Comparison of ENCODE assay signal across 16 cellular contexts in the genomic region with DNA sequence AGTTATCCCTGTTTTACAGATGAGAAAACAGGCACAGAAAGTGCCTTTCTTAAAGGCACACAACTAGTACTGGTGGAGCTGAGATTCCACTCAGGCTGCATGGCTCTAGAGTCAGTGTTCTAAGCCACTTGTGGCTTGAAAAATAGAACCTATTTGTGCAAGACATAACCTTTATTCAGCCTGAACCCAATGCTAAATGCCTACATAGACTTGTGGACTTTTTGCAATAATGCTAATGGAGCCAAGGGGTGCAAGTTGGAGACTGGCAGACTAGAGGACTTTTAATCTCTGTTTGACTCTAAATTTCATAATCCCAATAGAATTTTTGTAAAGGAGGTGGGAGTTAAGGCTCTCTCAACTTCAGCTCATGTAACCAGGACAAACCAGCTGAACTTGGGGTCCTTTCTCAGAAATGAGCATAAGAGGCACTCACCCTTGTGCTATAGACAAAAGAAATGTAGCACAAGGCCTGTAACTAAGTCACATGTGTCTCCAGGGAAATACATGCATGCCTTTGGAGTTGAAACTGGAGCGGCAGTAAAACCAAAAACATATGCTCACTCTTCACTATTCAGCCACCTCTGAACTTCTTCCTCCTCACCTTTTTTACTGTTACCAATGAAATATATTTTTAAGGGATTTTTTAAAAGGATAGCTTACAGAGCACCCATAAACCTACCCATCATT.
"Had no signal": no experiment of that assay in that cellular context is flagged by ENCODE, and none has a peak within 500 bp of the region (broad histone marks: within the 10 kb centered on the region; RNA-seq: fewer than 3 reads in every experiment).

No MANE protein-coding gene starts in this region.

- H3K36me3 Mint-ChIP-seq: activated naive CD4-positive, alpha-beta T cell treated with anti-CD3 and anti-CD28 coated beads, Interleukin-2, amount 10 ng/mL, durations not matched to agents 7 days and 5 days had no signal

- H3K4me3 ChIP-seq: thyroid gland had no signal

- H3K27ac ChIP-seq: brain microvascular endothelial cell, thyroid gland had no signal

- H3K27me3 Mint-ChIP-seq: activated naive CD8-positive, alpha-beta T cell treated with anti-CD3 and anti-CD28 coated beads, Interleukin-2, amount 50 U/mL, for 24 hours had no signal

- H3K27me3 ChIP-seq: brain microvascular endothelial cell, thyroid gland had no signal

- H3K9me3 ChIP-seq: thyroid gland had no signal

- H3K36me3 ChIP-seq: brain microvascular endothelial cell, thyroid gland had no signal

- ATAC-seq: activated CD8-positive, alpha-beta T cell treated with anti-CD3 and anti-CD28 coated beads, Interleukin-2, amount 10 ng/mL, durations not matched to agents 7 days and 5 days; activated naive CD8-positive, alpha-beta T cell treated with anti-CD3 and anti-CD28 coated beads, Interleukin-2, amount 50 U/mL, for 24 hours; naive thymus-derived CD4-positive, alpha-beta T cell; stimulated activated naive B cell treated with anti-CD40 and anti-IgM and Interleukin-4, amounts not matched to agents 10 μg/mL and 1 μg/mL and 100 μg/mL, for 72 hours had no signal

- H3K4me1 Mint-ChIP-seq: activated CD4-positive, alpha-beta T cell treated with anti-CD3 and anti-CD28 coated beads, Interleukin-2, amount 10 ng/mL, durations not matched to agents 7 days and 5 days; activated naive CD4-positive, alpha-beta T cell treated with anti-CD3 and anti-CD28 coated beads, Interleukin-2, amount 10 ng/mL, durations not matched to agents 7 days and 5 days; activated naive CD8-positive, alpha-beta T cell treated with anti-CD3 and anti-CD28 coated beads, Interleukin-2, amount 50 U/mL, for 24 hours; immature natural killer cell; naive thymus-derived CD4-positive, alpha-beta T cell; stimulated activated naive B cell treated with anti-CD40 and anti-IgM and Interleukin-4, amounts not matched to agents 10 μg/mL and 1 μg/mL and 100 μg/mL, for 72 hours had no signal

- H3K27ac Mint-ChIP-seq: activated CD4-positive, alpha-beta T cell treated with anti-CD3 and anti-CD28 coated beads, Interleukin-2, amount 10 ng/mL, durations not matched to agents 7 days and 5 days; activated CD8-positive, alpha-beta T cell treated with anti-CD3 and anti-CD28 coated beads, Interleukin-2, amount 10 ng/mL, durations not matched to agents 7 days and 5 days; activated naive CD4-positive, alpha-beta T cell treated with anti-CD3 and anti-CD28 coated beads, Interleukin-2, amount 10 ng/mL, durations not matched to agents 7 days and 5 days; activated naive CD8-positive, alpha-beta T cell treated with anti-CD3 and anti-CD28 coated beads, Interleukin-2, amount 50 U/mL, for 24 hours; immature natural killer cell; naive thymus-derived CD4-positive, alpha-beta T cell; stimulated activated naive B cell treated with anti-CD40 and anti-IgM and Interleukin-4, amounts not matched to agents 10 μg/mL and 1 μg/mL and 100 μg/mL, for 72 hours; T-helper 1 cell treated with Interleukin-12 subunit alpha and Interleukin-12 subunit beta and Interleukin-4 antibody, amounts not matched to agents 30 μg/mL and 1 μg/mL, for 36 hours had no signal

- H3K4me3 Mint-ChIP-seq: activated CD4-positive, alpha-beta T cell treated with anti-CD3 and anti-CD28 coated beads, Interleukin-2, amount 10 ng/mL, durations not matched to agents 7 days and 5 days; activated CD8-positive, alpha-beta T cell treated with anti-CD3 and anti-CD28 coated beads, Interleukin-2, amount 10 ng/mL, durations not matched to agents 7 days and 5 days; activated naive CD4-positive, alpha-beta T cell treated with anti-CD3 and anti-CD28 coated beads, Interleukin-2, amount 10 ng/mL, durations not matched to agents 7 days and 5 days; activated naive CD8-positive, alpha-beta T cell treated with anti-CD3 and anti-CD28 coated beads, Interleukin-2, amount 50 U/mL, for 24 hours; immature natural killer cell; naive thymus-derived CD4-positive, alpha-beta T cell; stimulated activated naive B cell treated with anti-CD40 and anti-IgM and Interleukin-4, amounts not matched to agents 10 μg/mL and 1 μg/mL and 100 μg/mL, for 72 hours; T-helper 1 cell treated with Interleukin-12 subunit alpha and Interleukin-12 subunit beta and Interleukin-4 antibody, amounts not matched to agents 30 μg/mL and 1 μg/mL, for 36 hours had no signal

- DNase-seq: activated CD4-positive, alpha-beta T cell treated with anti-CD3 and anti-CD28 coated beads, Interleukin-2, amount 10 ng/mL, durations not matched to agents 7 days and 5 days; activated CD8-positive, alpha-beta T cell treated with anti-CD3 and anti-CD28 coated beads, Interleukin-2, amount 10 ng/mL, durations not matched to agents 7 days and 5 days; activated effector memory CD4-positive, alpha-beta T cell treated with Interleukin-2 at 50 U/mL for 16 hours; activated naive CD4-positive, alpha-beta T cell treated with anti-CD3 and anti-CD28 coated beads, Interleukin-2, amount 10 ng/mL, durations not matched to agents 7 days and 5 days; activated naive CD8-positive, alpha-beta T cell treated with anti-CD3 and anti-CD28 coated beads, Interleukin-2, amount 50 U/mL, for 24 hours; activated T-cell treated with anti-CD3 and anti-CD28 coated beads, Interleukin-2, amount 50 U/mL, for 48 hours; aorta; brain microvascular endothelial cell; central memory CD4-positive, alpha-beta T cell; cortex of kidney; immature natural killer cell; mesenchymal stem cell; naive thymus-derived CD4-positive, alpha-beta T cell; stimulated activated naive B cell treated with anti-CD40 and anti-IgM and Interleukin-4, amounts not matched to agents 10 μg/mL and 1 μg/mL and 100 μg/mL, for 72 hours; thyroid gland had no signal

- H3K4me1 ChIP-seq: thyroid gland had no signal
